9 cellular contexts compared by ENCODE assay signal in genomic region chr19:4870025-4870700, GRCh38. TPM values are rescaled to one million over a fixed set of nuclear protein-coding genes. Genes with fewer than 3 reads are reported as not detected.
A peak's percentile ranks its signal among the peaks of the same experiment; 100 is the strongest.
DNase-seq lines count a peak whose midpoint lies in the region; ATAC-seq and TF ChIP-seq lines count a peak whose summit lies in the region.
"Had no signal": no experiment of that assay in that cellular context is flagged by ENCODE, and none has a peak within 500 bp of the region (broad histone marks: within the 10 kb centered on the region; RNA-seq: fewer than 3 reads in every experiment).

No MANE protein-coding gene starts in this region.

- ATAC-seq in SK-N-SH treated with all-trans-retinoic acid at 6 μM for 48 hours (peak; percentile 54), foreskin keratinocyte (peak; percentile 67), HG03280 (IDR thresholded peaks at IDR 0.05; ENCODE audit: unreplicated experiment) (no peak)
- ATAC-seq in stimulated activated effector memory CD8-positive, alpha-beta T cell treated with anti-CD3 and anti-CD28 coated beads, Interleukin-12 subunit alpha, Interleukin-12 subunit beta, amount 100 ng/mL, for 72 hours, result peak; percentile 67

- DNase-seq in stimulated activated CD4-positive, alpha-beta T cell treated with anti-CD3 and anti-CD28 coated beads, Interleukin-12 subunit alpha, Interleukin-12 subunit beta, amount 100 ng/mL, for 4 hours, result peak; percentile 10
- DNase-seq in stimulated activated CD4-positive, alpha-beta T cell treated with anti-CD3 and anti-CD28 coated beads, Interleukin-4, amount 100 ng/mL, for 1 hour, result no peak
- DNase-seq in foreskin keratinocyte, result peak; percentile 78 to 91
- peak in 1 of 2 donors; percentile 61 for DNase-seq in stimulated activated effector memory CD8-positive, alpha-beta T cell treated with anti-CD3 and anti-CD28 coated beads, Interleukin-12 subunit alpha, Interleukin-12 subunit beta, amount 100 ng/mL, for 72 hours (ENCODE audit: low spot score in 2 of 2)
- DNase-seq in vagina (ENCODE audit: extremely low spot score in 2 of 2), result no peak
- no peak for DNase-seq in stimulated activated naive CD4-positive, alpha-beta T cell (lab: John Stamatoyannopoulos, UW)

- no peak for TF ChIP-seq POLR2A in vagina (IDR thresholded peaks at IDR 0.05)

- H3K4me1 ChIP-seq in foreskin keratinocyte, result peaks cover 4% of the 10 kb centered on the region
- peaks cover 22% of the 10 kb centered on the region for H3K4me1 ChIP-seq in vagina

- no peaks in the 10 kb centered on the region for H3K9me3 Mint-ChIP-seq in stimulated activated effector memory CD8-positive, alpha-beta T cell treated with anti-CD3 and anti-CD28 coated beads, Interleukin-12 subunit alpha, Interleukin-12 subunit beta, amount 100 ng/mL, for 72 hours

- H3K27me3 ChIP-seq in foreskin keratinocyte, result no peaks in the 10 kb centered on the region
- H3K27me3 ChIP-seq in vagina, result no peaks in the 10 kb centered on the region

- H3K4me3 Mint-ChIP-seq in stimulated activated effector memory CD8-positive, alpha-beta T cell treated with anti-CD3 and anti-CD28 coated beads, Interleukin-12 subunit alpha, Interleukin-12 subunit beta, amount 100 ng/mL, for 72 hours, result no peak overlapping the region
- H3K4me3 Mint-ChIP-seq: activated naive CD8-positive, alpha-beta T cell had no signal

- peaks cover 44% of the 10 kb centered on the region for H3K4me1 Mint-ChIP-seq in stimulated activated effector memory CD8-positive, alpha-beta T cell treated with anti-CD3 and anti-CD28 coated beads, Interleukin-12 subunit alpha, Interleukin-12 subunit beta, amount 100 ng/mL, for 72 hours

- H3K36me3 Mint-ChIP-seq in stimulated activated effector memory CD8-positive, alpha-beta T cell treated with anti-CD3 and anti-CD28 coated beads, Interleukin-12 subunit alpha, Interleukin-12 subunit beta, amount 100 ng/mL, for 72 hours, result no peaks in the 10 kb centered on the region
- H3K36me3 Mint-ChIP-seq: activated naive CD8-positive, alpha-beta T cell had no signal

- no peaks in the 10 kb centered on the region for H3K36me3 ChIP-seq in vagina

- TF ChIP-seq CTCF in foreskin keratinocyte (conservative IDR thresholded peaks at IDR 0.05) (peak; percentile 3), vagina (IDR thresholded peaks at IDR 0.05) (no peak)

- no peak overlapping the region for H3K27ac Mint-ChIP-seq in stimulated activated effector memory CD8-positive, alpha-beta T cell treated with anti-CD3 and anti-CD28 coated beads, Interleukin-12 subunit alpha, Interleukin-12 subunit beta, amount 100 ng/mL, for 72 hours
- H3K27ac Mint-ChIP-seq: activated naive CD8-positive, alpha-beta T cell had no signal

- intact Hi-C loops in vagina (cut with DNase I), result no loop called here

- H3K4me3 ChIP-seq in vagina, result no peak overlapping the region

- H3K9me3 ChIP-seq in vagina, result no peaks in the 10 kb centered on the region

- H3K27ac ChIP-seq in foreskin keratinocyte (peak overlapping the region; percentile 70), vagina (no peak overlapping the region)

TF ChIP-seq in SK-N-SH treated with all-trans-retinoic acid at 6 μM for 48 hours, 23 proteins besides CTCF, POLR2A, EP300 and RAD21:
- TF ChIP-seq TOX (CRISPR knock-in tag; IDR thresholded peaks at IDR 0.05; ENCODE audit: borderline replicate concordance), result no peak
- no peak for TF ChIP-seq BACH2 (CRISPR knock-in tag; IDR thresholded peaks at IDR 0.05; ENCODE audit: borderline replicate concordance)
- TF ChIP-seq CSDC2 (CRISPR knock-in tag; IDR thresholded peaks at IDR 0.05), result 0 out of 2 replicates have a peak, but pooled peaks have one; percentile 25
- no peak for TF ChIP-seq ESRRG (CRISPR knock-in tag; IDR thresholded peaks at IDR 0.05)
- TF ChIP-seq ZFP3 (CRISPR knock-in tag; IDR thresholded peaks at IDR 0.05), result peak; percentile 22; the same call in 1 of the 2 replicates
- no peak for TF ChIP-seq ZNF8 (CRISPR knock-in tag; IDR thresholded peaks at IDR 0.05)

RNA-seq across cellular contexts. Expression of gene PLIN3, which starts 2.7 kb away (rescaled TPM):
- 100 and 116 TPM in 2 replicates for total RNA-seq in foreskin keratinocyte
- 105 and 115 TPM in 2 replicates for polyA plus RNA-seq in foreskin keratinocyte
- 93.8 TPM for total RNA-seq in vagina

RNA-seq across cellular contexts. Expression of gene ARRDC5, which starts 32.5 kb away (rescaled TPM):
- total RNA-seq in foreskin keratinocyte, result not detected in 2 replicates
- not detected in 2 replicates for polyA plus RNA-seq in foreskin keratinocyte
- 0.98 TPM for total RNA-seq in vagina

RNA-seq across cellular contexts. Expression of gene TICAM1, which starts 38.7 kb away (rescaled TPM):
- total RNA-seq in foreskin keratinocyte (14.6 and 16.6 TPM in 2 replicates), vagina (16.5 TPM)
- polyA plus RNA-seq in foreskin keratinocyte, result 24.4 and 26.4 TPM in 2 replicates

RNA-seq across cellular contexts. Expression of gene UHRF1, which starts 39.1 kb away (rescaled TPM):
- 75.9 and 89.2 TPM in 2 replicates for total RNA-seq in foreskin keratinocyte
- polyA plus RNA-seq in foreskin keratinocyte, result 33.8 and 37.4 TPM in 2 replicates
- 2.0 TPM for total RNA-seq in vagina

Comparison
In these comparisons a context has a peak if more than half of its experiments do, and no peak if none do; other contexts are left out.
1. DNase-seq: peak in stimulated activated CD4-positive, alpha-beta T cell treated with anti-CD3 and anti-CD28 coated beads, Interleukin-12 subunit alpha, Interleukin-12 subunit beta, amount 100 ng/mL, for 4 hours (single experiment) and foreskin keratinocyte (2 of 2); none in stimulated activated CD4-positive, alpha-beta T cell treated with anti-CD3 and anti-CD28 coated beads, Interleukin-4, amount 100 ng/mL, for 1 hour (single experiment), vagina (0 of 2) and stimulated activated naive CD4-positive, alpha-beta T cell (0 of 6).